8 cellular contexts compared by ENCODE assay signal in genomic region chr9:83062653-83063527, GRCh38. TPM values are rescaled to one million over a fixed set of nuclear protein-coding genes. Genes with fewer than 3 reads are reported as not detected.
A peak's percentile ranks its signal among the peaks of the same experiment; 100 is the strongest.
DNase-seq lines count a peak whose midpoint lies in the region; ATAC-seq, FAIRE-seq and TF ChIP-seq lines count a peak whose summit lies in the region.

RASEF (minus strand) TSS chr9:83063142; CDS start chr9:83062867, 275 bp downstream.

- H3K36me3 ChIP-seq in hepatocyte (replicated peaks; ENCODE audit: insufficient read depth, low read depth) (no peaks in the 10 kb centered on the region), smooth muscle cell (ENCODE audit: low read depth) (no peaks in the 10 kb centered on the region)

- peaks cover 6% of the 10 kb centered on the region for H3K4me1 ChIP-seq in hepatocyte (ENCODE audit: insufficient read depth)
- H3K4me1 ChIP-seq in smooth muscle cell (ENCODE audit: low read depth): peaks cover 10% of the 10 kb centered on the region

- H3K4me3 ChIP-seq in hepatocyte (peak within 1 kb of the TSS; percentile 55), smooth muscle cell (peak within 1 kb of the TSS; percentile 47)

- H3K9me2 ChIP-seq in hepatocyte (replicated peaks; ENCODE audit: insufficient read depth): no peaks in the 10 kb centered on the region

- H3K27me3 ChIP-seq in hepatocyte (peaks cover 9% of the 10 kb centered on the region), smooth muscle cell (ENCODE audit: low read depth) (peaks cover 59% of the 10 kb centered on the region)

- DNase-seq in NCI-H146 (lab: John Stamatoyannopoulos, UW) (peak; percentile 20), NCI-H146 treated with DMSO at 0.1 percent for 48 hours (lab: John Stamatoyannopoulos, UW; ENCODE audit: unreplicated experiment) (no peak), RPMI8226 (peak; percentile 76), hepatocyte (ENCODE audit: low spot score) (peak; percentile 85), smooth muscle cell (lab: John Stamatoyannopoulos, UW; ENCODE audit: unreplicated experiment) (no peak), GM12891 (ENCODE audit: insufficient read length, low spot score) (no peak)

- no peaks in the 10 kb centered on the region for H4K20me1 ChIP-seq in hepatocyte (ENCODE audit: insufficient read depth, poor library complexity, severe bottlenecking)
- H4K20me1 ChIP-seq in smooth muscle cell (ENCODE audit: low read depth): no peaks in the 10 kb centered on the region

- TF ChIP-seq CTCF in hepatocyte (IDR thresholded peaks at IDR 0.05; ENCODE audit: poor library complexity): peak; percentile 23
- no peak for TF ChIP-seq CTCF in smooth muscle cell (IDR thresholded peaks at IDR 0.05; ENCODE audit: borderline replicate concordance, insufficient read depth, poor library complexity, severe bottlenecking)

- H2AFZ ChIP-seq in hepatocyte (peak within 1 kb of the TSS; percentile 43), smooth muscle cell (ENCODE audit: low read depth) (peak within 1 kb of the TSS; percentile 47)

- no peak within 1 kb of the TSS for H3K9ac ChIP-seq in smooth muscle cell (ENCODE audit: low read depth)

- peak within 1 kb of the TSS; percentile 94 for H3K4me2 ChIP-seq in hepatocyte
- H3K4me2 ChIP-seq in smooth muscle cell: peak within 1 kb of the TSS; percentile 84

- no peaks in the 10 kb centered on the region for H3F3A ChIP-seq in smooth muscle cell (ENCODE audit: low read depth)

- FAIRE-seq in GM12891 (lab: Jason Lieb, UNC): no peak

- H3K9me3 ChIP-seq in hepatocyte (ENCODE audit: low read depth): no peaks in the 10 kb centered on the region
- no peaks in the 10 kb centered on the region for H3K9me3 ChIP-seq in smooth muscle cell (replicated peaks; ENCODE audit: low read depth)

- ATAC-seq in GM18867 (IDR thresholded peaks at IDR 0.05; ENCODE audit: unreplicated experiment): no peak
- ATAC-seq in GM19463 (IDR thresholded peaks at IDR 0.05; ENCODE audit: unreplicated experiment): no peak

- no peak for TF ChIP-seq POLR2A in GM12891 (IDR thresholded peaks at IDR 0.05; ENCODE audit: low read depth, low read length)

- WGBS in hepatocyte (ENCODE audit: low lambda C conversion rate, missing lambda C conversion rate): 1% methylated on average over 70 of the region's 98 CpGs
- WGBS in smooth muscle cell (ENCODE audit: low lambda C conversion rate): 1% methylated on average over 79 of the region's 98 CpGs

- H3K79me2 ChIP-seq in hepatocyte (peaks cover 22% of the 10 kb centered on the region), smooth muscle cell (ENCODE audit: low read depth) (no peaks in the 10 kb centered on the region)

- H3K27ac ChIP-seq in hepatocyte: peak within 1 kb of the TSS; percentile 94
- H3K27ac ChIP-seq in smooth muscle cell (ENCODE audit: low read depth): no peak within 1 kb of the TSS

TF ChIP-seq in GM12891, 5 proteins besides CTCF, POLR2A, EP300 and RAD21:
- TF ChIP-seq PAX5 (IDR thresholded peaks at IDR 0.05; ENCODE audit: insufficient read depth, low read length, severe bottlenecking): no peak
- no peak for TF ChIP-seq TAF1 (IDR thresholded peaks at IDR 0.05; ENCODE audit: low read depth, low read length)
- TF ChIP-seq POU2F2 (IDR thresholded peaks at IDR 0.05; ENCODE audit: low read depth, low read length): no peak
- TF ChIP-seq SPI1 (IDR thresholded peaks at IDR 0.05; ENCODE audit: low read depth, low read length): no peak
- TF ChIP-seq POLR2AphosphoS5 (IDR thresholded peaks at IDR 0.05; ENCODE audit: low read depth, low read length): no peak

RNA-seq across cellular contexts. Expression of gene RASEF, which starts in this region (rescaled TPM):
- 18.1 and 18.9 TPM in 2 replicates for total RNA-seq in hepatocyte
- 11.1 and 13.0 TPM in 2 replicates for polyA plus RNA-seq in hepatocyte
- 1.7 and 3.3 TPM in 2 replicates for total RNA-seq in smooth muscle cell
- polyA plus RNA-seq in smooth muscle cell: 0.11 and 0.44 TPM in 2 replicates
- 0.01 TPM for polyA plus RNA-seq in GM12891 (2012; ENCODE audit: low read depth, missing spikeins)

Comparison
In these comparisons a context has a peak if more than half of its experiments do, and no peak if none do; other contexts are left out.
1. DNase-seq: peak in NCI-H146 (single experiment), RPMI8226 (single experiment) and hepatocyte (single experiment); none in NCI-H146 treated with DMSO at 0.1 percent for 48 hours (single experiment), smooth muscle cell (single experiment) and GM12891 (single experiment).